Comparison of ENCODE assay signal across 21 cellular contexts in the genomic region with DNA sequence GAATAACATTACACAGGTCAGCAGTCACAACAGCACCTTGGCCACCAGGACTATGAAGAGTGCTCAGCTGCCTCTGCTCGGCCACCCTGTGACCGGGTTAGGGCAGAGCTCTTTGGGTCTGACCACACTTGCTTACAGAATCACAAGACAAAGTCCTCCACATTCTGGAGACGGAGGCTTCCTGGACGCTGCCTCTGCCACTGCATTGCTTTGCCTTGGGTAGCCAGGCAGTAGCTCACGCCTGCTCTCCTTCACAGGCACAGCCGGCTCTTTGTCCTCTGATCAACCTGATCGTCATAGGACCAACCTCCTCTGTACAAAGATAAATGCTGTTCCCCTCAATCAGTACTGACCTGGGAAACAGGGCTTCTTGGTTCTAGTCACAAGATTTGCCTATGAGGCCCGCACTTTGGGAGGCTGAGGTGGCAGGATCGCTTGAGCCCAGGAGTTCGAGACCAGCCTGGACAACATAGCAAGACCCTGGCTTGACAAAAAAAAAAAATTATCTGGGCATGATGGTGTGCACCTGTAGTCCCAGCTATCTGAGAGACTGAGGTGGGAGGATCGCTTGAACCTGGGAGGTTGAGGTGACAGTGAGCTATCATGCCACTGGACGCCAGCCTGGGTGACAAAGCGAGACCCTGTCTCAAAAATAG.
DNase-seq lines count a peak whose midpoint lies in the region; ATAC-seq and TF ChIP-seq lines count a peak whose summit lies in the region.
"Had no signal": no experiment of that assay in that cellular context is flagged by ENCODE, and none has a peak within 500 bp of the region (broad histone marks: within the 10 kb centered on the region; RNA-seq: fewer than 3 reads in every experiment).

No MANE protein-coding gene starts in this region.

- H3K9ac ChIP-seq in IMR-90 (ENCODE audit: low read depth, low read length), result no peak overlapping the region
- no peak overlapping the region for H3K9ac ChIP-seq in endodermal cell (ENCODE audit: extremely low read depth, low read length, poor library complexity, severe bottlenecking)
- no peak overlapping the region for H3K9ac ChIP-seq in trophoblast cell (ENCODE audit: low read length)
- H3K9ac ChIP-seq: KMS-11 had no signal

- H3K23ac ChIP-seq in IMR-90 (ENCODE audit: low read depth, low read length) (no peak overlapping the region; the same call in 1 of the 2 replicates), trophoblast cell (ENCODE audit: low read length) (no peak overlapping the region)

- CTCF ChIA-PET in IMR-90 (lab: Yijun Ruan, JAX), result no interaction called here

- H4K91ac ChIP-seq in IMR-90 (ENCODE audit: insufficient read depth, low read depth, low read length), result no peak overlapping the region
- no peak overlapping the region for H4K91ac ChIP-seq in trophoblast cell (ENCODE audit: low read depth, low read length)

- in situ Hi-C loops in IMR-90 (cut with MboI; ENCODE audit: low sequenced_read_pairs), result no loop called here

- no peak overlapping the region for H3K4me2 ChIP-seq in IMR-90 (ENCODE audit: low read depth, low read length)
- H3K4me2 ChIP-seq in trophoblast cell (ENCODE audit: low read length), result no peak overlapping the region
- H3K4me2 ChIP-seq: KMS-11 had no signal

- no peaks in the 10 kb centered on the region for H3K79me2 ChIP-seq in trophoblast cell (ENCODE audit: control insufficient read depth, insufficient read depth, low read length, poor library complexity)

- H3K56ac ChIP-seq in IMR-90 (ENCODE audit: extremely low read depth, insufficient read depth, low read length), result no peak overlapping the region

- H4K12ac ChIP-seq in trophoblast cell (ENCODE audit: low read depth, low read length), result no peak overlapping the region

- no peak overlapping the region for H2BK20ac ChIP-seq in IMR-90 (ENCODE audit: low read depth, low read length)

- peak; percentile 22 for DNase-seq in COLO829 (ENCODE audit: low spot score)
- DNase-seq in IMR-90, result no peak
- peak; percentile 44 for DNase-seq in endodermal cell
- no peak for DNase-seq in trophoblast cell
- DNase-seq in NCI-H2171 (lab: John Stamatoyannopoulos, UW), result no peak
- no peak for DNase-seq in NCI-H1048 (lab: John Stamatoyannopoulos, UW)
- DNase-seq: activated CD4-positive, alpha-beta T cell treated with anti-CD3 and anti-CD28 coated beads for 36 hours; anterior cingulate cortex; CD4-positive, CD25-positive, alpha-beta regulatory T cell; central memory CD4-positive, alpha-beta T cell; HCEC 1CT; left ventricle myocardium superior; NCI-H187; stimulated activated CD4-positive, alpha-beta T cell treated with anti-CD3 and anti-CD28 coated beads, Interleukin-1b, Interleukin-23, amount 100 ng/mL, for 48 hours had no signal

- no TSS peak for BruUV-seq in IMR-90 (replicated peaks; lab: Mats Ljungman, UMichigan)

- H2AFZ ChIP-seq in IMR-90 (replicated peaks; ENCODE audit: low read length, poor library complexity), result peak overlapping the region; percentile 8
- H2AFZ ChIP-seq in trophoblast cell (ENCODE audit: insufficient read depth, low read length, poor library complexity), result no peak overlapping the region

- H2AK5ac ChIP-seq in IMR-90 (ENCODE audit: low read depth, low read length), result peak overlapping the region; percentile 13
- H2AK5ac ChIP-seq in trophoblast cell (ENCODE audit: low read length), result no peak overlapping the region

- no peak for TF ChIP-seq RAD21 in IMR-90 (IDR thresholded peaks at IDR 0.05; ENCODE audit: low read length)

- H3K4ac ChIP-seq in IMR-90 (ENCODE audit: low read depth, low read length) (no peak overlapping the region), trophoblast cell (ENCODE audit: low read depth, low read length) (no peak overlapping the region)

- H3K27me3 ChIP-seq in IMR-90 (ENCODE audit: control insufficient read depth, insufficient read depth, low read length) (no peaks in the 10 kb centered on the region), endodermal cell (ENCODE audit: control insufficient read depth, insufficient read depth, low read length, poor library complexity, severe bottlenecking) (no peaks in the 10 kb centered on the region), trophoblast cell (ENCODE audit: insufficient read depth, low read length) (no peaks in the 10 kb centered on the region)

- H3K18ac ChIP-seq in IMR-90 (ENCODE audit: low read depth, low read length) (no peak overlapping the region), trophoblast cell (ENCODE audit: low read length) (no peak overlapping the region)

- no peak for ATAC-seq in IMR-90 (ENCODE audit: low read depth)
- ATAC-seq in HG02884 (IDR thresholded peaks at IDR 0.05; ENCODE audit: unreplicated experiment), result no peak
- ATAC-seq: left ventricle myocardium superior; mucosa of descending colon; Right ventricle myocardium inferior; stimulated activated memory B cell treated with anti-CD40 and anti-IgM and Interleukin-4, amounts not matched to agents 10 μg/mL and 1 μg/mL and 100 μg/mL, for 72 hours had no signal

- H3K4me3 ChIP-seq in IMR-90 (ENCODE audit: insufficient read depth, low read depth, low read length) (no peak overlapping the region), endodermal cell (ENCODE audit: low read length) (no peak overlapping the region), trophoblast cell (ENCODE audit: low read depth, low read length) (no peak overlapping the region)
- H3K4me3 ChIP-seq: mucosa of descending colon, thoracic aorta had no signal

- WGBS in IMR-90 (ENCODE audit: extremely low coverage in 2 of 2, insufficient read length in 1 of 2), 2 experiments, result 74% methylated on average over 6 of the region's 13 CpGs; no CpG with 5 or more reads in 1 of the 2 experiments
- WGBS in endodermal cell (ENCODE audit: insufficient coverage in 1 of 2, insufficient read length in 1 of 2), 2 experiments, result 90 to 91% methylated on average over 7 to 13 of the region's 13 CpGs
- no CpG with 5 or more reads among the region's 13 CpGs for WGBS in trophoblast cell (ENCODE audit: extremely low coverage, insufficient coverage, insufficient read length)

- dilution Hi-C loops in IMR-90 (cut with HindIII; ENCODE audit: low sequenced_read_pairs, unreplicated experiment), result no loop called here

- H2BK5ac ChIP-seq in IMR-90 (ENCODE audit: low read depth, low read length, poor library complexity, severe bottlenecking), result no peak overlapping the region
- no peak overlapping the region for H2BK5ac ChIP-seq in trophoblast cell (ENCODE audit: low read depth, low read length, poor library complexity)

- TF ChIP-seq CTCF in IMR-90 (conservative IDR thresholded peaks at IDR 0.05; ENCODE audit: low read depth, low read length), result no peak
- TF ChIP-seq CTCF in endodermal cell (conservative IDR thresholded peaks at IDR 0.05), result no peak

- H3K9me3 Mint-ChIP-seq in endodermal cell, result peaks cover 23% of the 10 kb centered on the region

- H4K20me1 ChIP-seq in IMR-90 (ENCODE audit: insufficient read depth, low read length), result no peaks in the 10 kb centered on the region

- H3K79me1 ChIP-seq in IMR-90 (ENCODE audit: low read depth in 1 of 2, low read length in 2 of 2), result no peaks in the 10 kb centered on the region
- no peaks in the 10 kb centered on the region for H3K79me1 ChIP-seq in trophoblast cell (ENCODE audit: low read length)

- H4K8ac ChIP-seq in IMR-90 (ENCODE audit: low read depth in 2 of 2, low read length in 2 of 2), result no peak overlapping the region
- H4K8ac ChIP-seq in trophoblast cell (ENCODE audit: low read depth, low read length), result no peak overlapping the region

- H3K14ac ChIP-seq in IMR-90 (replicated peaks; ENCODE audit: low read depth, low read length) (no peak overlapping the region), trophoblast cell (ENCODE audit: low read length) (no peak overlapping the region)

- no peak overlapping the region for H2BK15ac ChIP-seq in IMR-90 (ENCODE audit: low read depth, low read length)

- no peaks in the 10 kb centered on the region for H3K36me3 ChIP-seq in IMR-90 (ENCODE audit: control insufficient read depth, insufficient read depth, low read length)
- no peaks in the 10 kb centered on the region for H3K36me3 ChIP-seq in endodermal cell (ENCODE audit: control insufficient read depth, insufficient read depth, low read length)
- H3K36me3 ChIP-seq in trophoblast cell (ENCODE audit: control insufficient read depth in 1 of 2, insufficient read depth in 2 of 2, low read length in 2 of 2), result no peaks in the 10 kb centered on the region
- H3K36me3 ChIP-seq: thoracic aorta had no signal

- H3K36me3 Mint-ChIP-seq in endodermal cell (ENCODE audit: low read depth), result peaks cover 2% of the 10 kb centered on the region
- H3K36me3 Mint-ChIP-seq: CD4-positive, CD25-positive, alpha-beta regulatory T cell; stimulated activated memory B cell treated with anti-CD40 and anti-IgM and Interleukin-4, amounts not matched to agents 10 μg/mL and 1 μg/mL and 100 μg/mL, for 72 hours had no signal

- peaks cover 5% of the 10 kb centered on the region for H3K27me3 Mint-ChIP-seq in endodermal cell (ENCODE audit: insufficient read depth)
- H3K27me3 Mint-ChIP-seq: activated CD4-positive, alpha-beta T cell treated with anti-CD3 and anti-CD28 coated beads for 36 hours; CD4-positive, CD25-positive, alpha-beta regulatory T cell; progenitor cell of endocrine pancreas had no signal

- H2BK12ac ChIP-seq in trophoblast cell (ENCODE audit: low read length), result peak overlapping the region; percentile 27

- POLR2A ChIA-PET in IMR-90 (lab: Charles Lee; ENCODE audit: unreplicated experiment), result interaction anchor here (0.6 kb wide), 1 partner anchor 122 kb away, joined by 3 read pairs; no protein-coding TSS in a partner anchor

- intact Hi-C loops in IMR-90 (cut with micrococcal nuclease), result no loop called here

- peaks cover 4% of the 10 kb centered on the region; the same call in 1 of the 2 replicates for H3K9me1 ChIP-seq in IMR-90 (ENCODE audit: insufficient read depth, low read length)

- H3K9me3 ChIP-seq in IMR-90 (ENCODE audit: control insufficient read depth, insufficient read depth, low read length) (peaks cover 10% of the 10 kb centered on the region), endodermal cell (ENCODE audit: control insufficient read depth, low read length) (peaks cover 18% of the 10 kb centered on the region), trophoblast cell (ENCODE audit: insufficient read depth, low read depth, low read length) (peaks cover 7% of the 10 kb centered on the region)

- no peak overlapping the region for H2BK120ac ChIP-seq in IMR-90 (ENCODE audit: low read depth, low read length)
- H2BK120ac ChIP-seq in trophoblast cell (ENCODE audit: insufficient read depth, low read length, poor library complexity), result no peak overlapping the region

- no peak overlapping the region; the same call in 1 of the 2 replicates for H4K5ac ChIP-seq in IMR-90 (ENCODE audit: low read depth, low read length)

- TF ChIP-seq POLR2A in IMR-90 (IDR thresholded peaks at IDR 0.05; ENCODE audit: low read depth, low read length), result no peak

- peaks cover 3% of the 10 kb centered on the region; the same call in 1 of the 2 replicates for H3K4me1 ChIP-seq in IMR-90 (ENCODE audit: control insufficient read depth, insufficient read depth, low read length)
- no peaks in the 10 kb centered on the region for H3K4me1 ChIP-seq in endodermal cell (ENCODE audit: control insufficient read depth, insufficient read depth, low read length)
- H3K4me1 ChIP-seq in trophoblast cell (ENCODE audit: control insufficient read depth in 1 of 2, insufficient read depth in 2 of 2, low read length in 2 of 2), result peaks cover 0 to 2% of the 10 kb centered on the region in 2 experiments

- H3K4me3 Mint-ChIP-seq in endodermal cell, result no peak overlapping the region
- H3K4me3 Mint-ChIP-seq: activated CD4-positive, alpha-beta T cell treated with anti-CD3 and anti-CD28 coated beads for 36 hours; CD4-positive, CD25-positive, alpha-beta regulatory T cell; stimulated activated memory B cell treated with anti-CD40 and anti-IgM and Interleukin-4, amounts not matched to agents 10 μg/mL and 1 μg/mL and 100 μg/mL, for 72 hours had no signal

- H3K27ac ChIP-seq in IMR-90 (ENCODE audit: insufficient read depth, low read length), result no peak overlapping the region
- H3K27ac ChIP-seq in endodermal cell (ENCODE audit: low read depth, low read length), result no peak overlapping the region
- no peak overlapping the region for H3K27ac ChIP-seq in trophoblast cell (ENCODE audit: low read depth, low read length)
- H3K27ac ChIP-seq: KMS-11, thoracic aorta had no signal

- H2AK9ac ChIP-seq in IMR-90 (replicated peaks; ENCODE audit: low read depth, low read length, poor library complexity), result no peak overlapping the region

- H3K4me1 Mint-ChIP-seq in endodermal cell, result peaks cover 6% of the 10 kb centered on the region
- H3K4me1 Mint-ChIP-seq: stimulated activated memory B cell treated with anti-CD40 and anti-IgM and Interleukin-4, amounts not matched to agents 10 μg/mL and 1 μg/mL and 100 μg/mL, for 72 hours had no signal

- H3K27ac Mint-ChIP-seq in endodermal cell, result no peak overlapping the region
- H3K27ac Mint-ChIP-seq: activated CD4-positive, alpha-beta T cell treated with anti-CD3 and anti-CD28 coated beads for 36 hours; stimulated activated memory B cell treated with anti-CD40 and anti-IgM and Interleukin-4, amounts not matched to agents 10 μg/mL and 1 μg/mL and 100 μg/mL, for 72 hours had no signal

Comparison
In these comparisons a context has a peak if more than half of its experiments do, and no peak if none do; other contexts are left out.
1. DNase-seq: peak in COLO829 (single experiment) and endodermal cell (single experiment); none in IMR-90 (single experiment), trophoblast cell (0 of 2), NCI-H2171 (single experiment) and NCI-H1048 (single experiment).